Comparison of ENCODE assay signal across 1 cellular context in the genomic region with DNA sequence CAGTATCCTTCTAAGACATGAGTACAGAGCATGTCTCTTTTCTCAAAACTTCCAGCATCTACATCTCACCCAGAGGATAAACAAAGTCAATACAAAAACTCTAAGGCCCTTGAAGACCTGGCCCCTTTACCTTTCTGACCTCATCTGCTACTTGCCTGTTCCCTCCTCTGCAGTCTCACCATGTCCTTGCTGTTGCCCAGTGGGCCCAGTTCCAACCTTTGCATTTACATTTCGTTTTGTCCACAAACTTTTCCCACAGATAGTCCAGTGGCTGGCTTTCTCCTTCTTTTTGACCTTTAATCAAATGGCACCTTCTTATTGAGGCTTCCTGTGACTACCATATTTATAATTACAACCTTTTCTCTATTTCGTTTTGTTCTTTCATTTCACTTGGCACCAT.
TF ChIP-seq lines count a peak whose summit lies in the region.

No MANE protein-coding gene starts in this region.

TF ChIP-seq in WTC11, 78 proteins besides CTCF, POLR2A, EP300 and RAD21 (continued from another document):
- TF ChIP-seq USF2 (CRISPR knock-in tag; IDR thresholded peaks at IDR 0.05) (no peak), GTF2I (CRISPR knock-in tag; conservative IDR thresholded peaks at IDR 0.05) (no peak), ZNF416 (CRISPR knock-in tag; IDR thresholded peaks at IDR 0.05) (no peak), GABPB1 (CRISPR knock-in tag; IDR thresholded peaks at IDR 0.05) (no peak)
- TF ChIP-seq, protein P1, sequence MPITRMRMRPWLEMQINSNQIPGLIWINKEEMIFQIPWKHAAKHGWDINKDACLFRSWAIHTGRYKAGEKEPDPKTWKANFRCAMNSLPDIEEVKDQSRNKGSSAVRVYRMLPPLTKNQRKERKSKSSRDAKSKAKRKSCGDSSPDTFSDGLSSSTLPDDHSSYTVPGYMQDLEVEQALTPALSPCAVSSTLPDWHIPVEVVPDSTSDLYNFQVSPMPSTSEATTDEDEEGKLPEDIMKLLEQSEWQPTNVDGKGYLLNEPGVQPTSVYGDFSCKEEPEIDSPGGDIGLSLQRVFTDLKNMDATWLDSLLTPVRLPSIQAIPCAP (CRISPR knock-in tag; IDR thresholded peaks at IDR 0.05), result no peak
- TF ChIP-seq, protein P2, sequence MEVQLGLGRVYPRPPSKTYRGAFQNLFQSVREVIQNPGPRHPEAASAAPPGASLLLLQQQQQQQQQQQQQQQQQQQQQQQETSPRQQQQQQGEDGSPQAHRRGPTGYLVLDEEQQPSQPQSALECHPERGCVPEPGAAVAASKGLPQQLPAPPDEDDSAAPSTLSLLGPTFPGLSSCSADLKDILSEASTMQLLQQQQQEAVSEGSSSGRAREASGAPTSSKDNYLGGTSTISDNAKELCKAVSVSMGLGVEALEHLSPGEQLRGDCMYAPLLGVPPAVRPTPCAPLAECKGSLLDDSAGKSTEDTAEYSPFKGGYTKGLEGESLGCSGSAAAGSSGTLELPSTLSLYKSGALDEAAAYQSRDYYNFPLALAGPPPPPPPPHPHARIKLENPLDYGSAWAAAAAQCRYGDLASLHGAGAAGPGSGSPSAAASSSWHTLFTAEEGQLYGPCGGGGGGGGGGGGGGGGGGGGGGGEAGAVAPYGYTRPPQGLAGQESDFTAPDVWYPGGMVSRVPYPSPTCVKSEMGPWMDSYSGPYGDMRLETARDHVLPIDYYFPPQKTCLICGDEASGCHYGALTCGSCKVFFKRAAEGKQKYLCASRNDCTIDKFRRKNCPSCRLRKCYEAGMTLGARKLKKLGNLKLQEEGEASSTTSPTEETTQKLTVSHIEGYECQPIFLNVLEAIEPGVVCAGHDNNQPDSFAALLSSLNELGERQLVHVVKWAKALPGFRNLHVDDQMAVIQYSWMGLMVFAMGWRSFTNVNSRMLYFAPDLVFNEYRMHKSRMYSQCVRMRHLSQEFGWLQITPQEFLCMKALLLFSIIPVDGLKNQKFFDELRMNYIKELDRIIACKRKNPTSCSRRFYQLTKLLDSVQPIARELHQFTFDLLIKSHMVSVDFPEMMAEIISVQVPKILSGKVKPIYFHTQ (CRISPR knock-in tag; IDR thresholded peaks at IDR 0.05), result no peak
